8 cellular contexts compared by ENCODE assay signal in the genomic region with DNA sequence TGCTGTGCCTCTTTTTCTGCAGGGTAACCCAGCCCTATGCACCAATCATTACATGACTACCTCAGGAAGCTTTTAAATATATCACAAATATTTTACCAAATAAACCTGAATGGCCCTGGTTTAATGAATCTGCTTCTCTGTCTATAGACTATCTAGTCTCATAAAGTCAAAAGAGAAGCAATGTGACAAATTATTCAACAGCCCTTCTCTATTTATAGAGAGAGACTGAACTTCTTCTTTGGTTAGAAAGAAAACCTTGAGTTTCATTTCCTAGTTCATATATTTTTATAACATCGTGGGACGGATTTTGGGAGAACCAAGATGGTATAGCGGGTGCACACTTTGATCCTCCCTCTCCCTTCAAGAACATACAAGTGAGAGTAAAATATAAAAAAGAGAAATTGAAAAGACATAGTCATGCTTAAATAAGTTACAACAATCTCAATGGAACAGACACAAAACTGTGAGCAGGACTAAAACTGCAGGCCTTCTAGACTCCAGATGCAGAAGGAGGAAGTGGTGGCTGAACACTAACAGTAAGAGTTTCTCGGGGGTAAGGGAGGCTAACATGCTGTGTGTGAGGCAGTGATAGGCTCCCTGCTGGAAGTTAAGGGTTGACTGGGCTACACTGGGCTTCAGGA. TPM values are rescaled to one million over a fixed set of nuclear protein-coding genes. Genes with fewer than 3 reads are reported as not detected.
DNase-seq lines count a peak whose midpoint lies in the region; ATAC-seq and TF ChIP-seq lines count a peak whose summit lies in the region.
"Not testable (repeated sequence)": the region's sequence is repeated elsewhere in the genome, so short reads cannot be mapped to it uniquely, and the experiment has no call there.

No MANE protein-coding gene starts in this region.

- peak overlapping the region in 2 of 3 donors; percentile 54 to 68 for H3K27ac Mint-ChIP-seq in CD4-positive, CD25-positive, alpha-beta regulatory T cell
- peak overlapping the region; percentile 35 for H3K27ac Mint-ChIP-seq in T-helper 2 cell treated with Interferon-gamma antibody and Interleukin-4, amounts not matched to agents 5 μg/mL and 100 μg/mL, for 36 hours
- peak overlapping the region; percentile 95 for H3K27ac Mint-ChIP-seq in dendritic cell treated with granulocyte-macrophage colony-stimulating factor and Interleukin-4, amounts not matched to agents 40 ng/mL and 50 ng/mL, for 4 days
- peak overlapping the region in 2 of 3 experiments; percentile 15 to 27 for H3K27ac Mint-ChIP-seq in nephron

- H3K27ac ChIP-seq in CD4-positive, CD25-positive, alpha-beta regulatory T cell (ENCODE audit: insufficient read depth, low read length, poor library complexity, severe bottlenecking), result not testable (repeated sequence)

- not testable (repeated sequence) for H3K27me3 Mint-ChIP-seq in CD4-positive, CD25-positive, alpha-beta regulatory T cell; T-helper 2 cell treated with Interferon-gamma antibody and Interleukin-4, amounts not matched to agents 5 μg/mL and 100 μg/mL, for 36 hours (ENCODE audit: low read depth); dendritic cell treated with granulocyte-macrophage colony-stimulating factor and Interleukin-4, amounts not matched to agents 40 ng/mL and 50 ng/mL, for 4 days; nephron (ENCODE audit: low read depth)

- H3K27me3 ChIP-seq in CD4-positive, CD25-positive, alpha-beta regulatory T cell (ENCODE audit: control insufficient read depth, insufficient read depth, low read length), result not testable (repeated sequence)

- peak; percentile 38 to 45 for ATAC-seq in CD4-positive, CD25-positive, alpha-beta regulatory T cell (ENCODE audit: low read depth in 2 of 2)
- ATAC-seq in GM18870 (IDR thresholded peaks at IDR 0.05; ENCODE audit: unreplicated experiment) (peak; percentile 65), GM21576 (IDR thresholded peaks at IDR 0.05; ENCODE audit: unreplicated experiment) (peak; percentile 96), HG03064 (IDR thresholded peaks at IDR 0.05; ENCODE audit: low read depth, unreplicated experiment) (peak; percentile 92)

- H3K36me3 Mint-ChIP-seq in CD4-positive, CD25-positive, alpha-beta regulatory T cell; T-helper 2 cell treated with Interferon-gamma antibody and Interleukin-4, amounts not matched to agents 5 μg/mL and 100 μg/mL, for 36 hours (ENCODE audit: low read depth); dendritic cell treated with granulocyte-macrophage colony-stimulating factor and Interleukin-4, amounts not matched to agents 40 ng/mL and 50 ng/mL, for 4 days (ENCODE audit: low read depth); nephron (ENCODE audit: low read depth): not testable (repeated sequence)

- H3K4me1 Mint-ChIP-seq in CD4-positive, CD25-positive, alpha-beta regulatory T cell, result peaks cover 0 to 16% (median 7%) of the 10 kb centered on the region in 4 donors
- H3K4me1 Mint-ChIP-seq in T-helper 2 cell treated with Interferon-gamma antibody and Interleukin-4, amounts not matched to agents 5 μg/mL and 100 μg/mL, for 36 hours (ENCODE audit: low read depth), result peaks cover 16% of the 10 kb centered on the region
- H3K4me1 Mint-ChIP-seq in dendritic cell treated with granulocyte-macrophage colony-stimulating factor and Interleukin-4, amounts not matched to agents 40 ng/mL and 50 ng/mL, for 4 days (ENCODE audit: low read depth), result peaks cover 29% of the 10 kb centered on the region
- H3K4me1 Mint-ChIP-seq in nephron, result not testable (repeated sequence)

- H3K4me3 ChIP-seq in CD4-positive, CD25-positive, alpha-beta regulatory T cell (ENCODE audit: low read depth, low read length), result not testable (repeated sequence)

- not testable (repeated sequence) for H3K36me3 ChIP-seq in CD4-positive, CD25-positive, alpha-beta regulatory T cell (ENCODE audit: control insufficient read depth, insufficient read depth, low read length)

- TF ChIP-seq CTCF in nephron (IDR thresholded peaks at IDR 0.05; ENCODE audit: unreplicated experiment in 3 of 3), result not testable (repeated sequence)

- DNase-seq in CD4-positive, CD25-positive, alpha-beta regulatory T cell, result peak in 1 of 3 donors; percentile 16
- peak; percentile 53 to 54 for DNase-seq in Kasumi-1 (lab: John Stamatoyannopoulos, UW)
- not testable (repeated sequence) for DNase-seq in T-helper 2 cell treated with Interferon-gamma antibody and Interleukin-4, amounts not matched to agents 5 μg/mL and 100 μg/mL, for 36 hours (ENCODE audit: low spot score)

- H3K4me3 Mint-ChIP-seq in CD4-positive, CD25-positive, alpha-beta regulatory T cell, result peak overlapping the region in 2 of 4 donors; percentile 24 to 29
- H3K4me3 Mint-ChIP-seq in T-helper 2 cell treated with Interferon-gamma antibody and Interleukin-4, amounts not matched to agents 5 μg/mL and 100 μg/mL, for 36 hours, result peak overlapping the region; percentile 15
- H3K4me3 Mint-ChIP-seq in dendritic cell treated with granulocyte-macrophage colony-stimulating factor and Interleukin-4, amounts not matched to agents 40 ng/mL and 50 ng/mL, for 4 days, result peak overlapping the region; percentile 44
- peak overlapping the region; percentile 1 to 48 (median 11) for H3K4me3 Mint-ChIP-seq in nephron

- H3K4me1 ChIP-seq in CD4-positive, CD25-positive, alpha-beta regulatory T cell (ENCODE audit: control insufficient read depth, insufficient read depth, low read length, poor library complexity, severe bottlenecking), result not testable (repeated sequence)

- H3K9me3 ChIP-seq in CD4-positive, CD25-positive, alpha-beta regulatory T cell (ENCODE audit: control insufficient read depth in 2 of 2, low read length in 2 of 2), result not testable (repeated sequence)

- intact Hi-C loops in dendritic cell treated with granulocyte-macrophage colony-stimulating factor and Interleukin-4, amounts not matched to agents 40 ng/mL and 50 ng/mL, for 4 days (cut with micrococcal nuclease), result not testable (repeated sequence)

- not testable (repeated sequence) for H3K9me3 Mint-ChIP-seq in CD4-positive, CD25-positive, alpha-beta regulatory T cell; T-helper 2 cell treated with Interferon-gamma antibody and Interleukin-4, amounts not matched to agents 5 μg/mL and 100 μg/mL, for 36 hours; dendritic cell treated with granulocyte-macrophage colony-stimulating factor and Interleukin-4, amounts not matched to agents 40 ng/mL and 50 ng/mL, for 4 days; nephron

RNA-seq across cellular contexts. Expression of gene LRRC37A, which starts 3.9 kb away (rescaled TPM):
- 33.0 TPM for total RNA-seq in CD4-positive, CD25-positive, alpha-beta regulatory T cell
- 1 to 10 TPM in 2 of 4 donors, under 1 TPM in 2; 0.52 to 1.3 (median 0.99) TPM for polyA plus RNA-seq in CD4-positive, CD25-positive, alpha-beta regulatory T cell

Comparison
In these comparisons a context has a peak if more than half of its experiments do, and no peak if none do; other contexts are left out.
1. ATAC-seq: peak in every context shown above with its lines; median percentile 96 in GM21576; 92 in HG03064; 65 in GM18870; 42 in CD4-positive, CD25-positive, alpha-beta regulatory T cell.
2. H3K27ac Mint-ChIP-seq: peak in every context shown above with its lines; median percentile 95 in dendritic cell treated with granulocyte-macrophage colony-stimulating factor and Interleukin-4, amounts not matched to agents 40 ng/mL and 50 ng/mL, for 4 days; 61 in CD4-positive, CD25-positive, alpha-beta regulatory T cell; 35 in T-helper 2 cell treated with Interferon-gamma antibody and Interleukin-4, amounts not matched to agents 5 μg/mL and 100 μg/mL, for 36 hours; 21 in nephron.